In the genomic region with DNA sequence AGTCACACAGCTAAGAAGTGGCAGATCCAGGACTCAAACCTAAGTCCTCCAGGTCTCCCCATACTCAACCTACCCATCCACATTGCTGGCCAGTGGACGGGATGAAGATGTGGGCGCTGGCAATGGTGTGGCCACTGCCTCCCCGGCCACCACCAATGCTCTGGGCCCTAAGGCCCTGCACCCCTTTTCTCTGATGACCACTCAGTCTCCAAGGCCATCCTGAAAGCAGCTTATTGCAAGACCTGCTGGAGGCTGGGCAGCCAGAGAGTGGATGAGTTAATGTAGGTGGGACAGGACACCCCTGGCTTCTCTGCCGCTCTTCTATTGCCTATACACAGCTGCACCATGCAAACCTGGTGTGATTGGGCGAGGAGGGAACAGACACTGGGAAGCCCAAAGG, we compare ENCODE assay signal across 17 cellular contexts.
DNase-seq lines count a peak whose midpoint lies in the region; ATAC-seq and TF ChIP-seq lines count a peak whose summit lies in the region.
"Had no signal": no experiment of that assay in that cellular context is flagged by ENCODE, and none has a peak within 500 bp of the region (broad histone marks: within the 10 kb centered on the region; RNA-seq: fewer than 3 reads in every experiment).

No MANE protein-coding gene starts in this region.

- intact Hi-C loops in left lung (cut with DNase I): no loop called here
- intact Hi-C loops in upper lobe of right lung (cut with DNase I): no loop called here
- intact Hi-C loops in thyroid gland (cut with DNase I): no loop called here

- peaks cover 94% of the 10 kb centered on the region for H3K4me1 Mint-ChIP-seq in activated naive CD4-positive, alpha-beta T cell treated with anti-CD3 and anti-CD28 coated beads, Interleukin-2, amount 50 U/mL, for 24 hours

- H3K9me3 ChIP-seq in left lung (no peaks in the 10 kb centered on the region), upper lobe of right lung (no peaks in the 10 kb centered on the region), thyroid gland (no peaks in the 10 kb centered on the region)
- H3K9me3 ChIP-seq: MG63, right lobe of liver, SK-N-SH had no signal

- H3K9me3 Mint-ChIP-seq in activated naive CD4-positive, alpha-beta T cell treated with anti-CD3 and anti-CD28 coated beads, Interleukin-2, amount 50 U/mL, for 24 hours: no peaks in the 10 kb centered on the region
- H3K9me3 Mint-ChIP-seq: endodermal cell, WTC11 had no signal

- 96 to 100% methylated on average over 5 of the region's 5 CpGs for whole genome bisulfite sequencing in thyroid gland, 2 donors

- ATAC-seq in left lung (no peak), upper lobe of right lung (no peak), GM18868 (IDR thresholded peaks at IDR 0.05; ENCODE audit: unreplicated experiment) (no peak)
- ATAC-seq: PC-3, WTC11 had no signal

- H3K27ac Mint-ChIP-seq in activated naive CD4-positive, alpha-beta T cell treated with anti-CD3 and anti-CD28 coated beads, Interleukin-2, amount 50 U/mL, for 24 hours: peak overlapping the region; percentile 97
- H3K27ac Mint-ChIP-seq: endodermal cell, WTC11 had no signal

- no peak for TF ChIP-seq POLR2A in thyroid gland (IDR thresholded peaks at IDR 0.05)

- H3K4me1 ChIP-seq in left lung (peaks cover 34 to 74% of the 10 kb centered on the region in 2 donors), upper lobe of right lung (peaks cover 47% of the 10 kb centered on the region), thyroid gland (peaks cover 15 to 18% of the 10 kb centered on the region in 2 donors)

- TF ChIP-seq CTCF in left lung (IDR thresholded peaks at IDR 0.05): no peak
- no peak for TF ChIP-seq CTCF in upper lobe of right lung (IDR thresholded peaks at IDR 0.05)
- TF ChIP-seq CTCF in thyroid gland (IDR thresholded peaks at IDR 0.05): no peak

- peaks cover 2% of the 10 kb centered on the region for H3K36me3 Mint-ChIP-seq in activated naive CD4-positive, alpha-beta T cell treated with anti-CD3 and anti-CD28 coated beads, Interleukin-2, amount 50 U/mL, for 24 hours
- H3K36me3 Mint-ChIP-seq: WTC11 had no signal

- no peaks in the 10 kb centered on the region for H3K36me3 ChIP-seq in left lung
- no peaks in the 10 kb centered on the region for H3K36me3 ChIP-seq in upper lobe of right lung
- no peaks in the 10 kb centered on the region for H3K36me3 ChIP-seq in thyroid gland
- H3K36me3 ChIP-seq: MG63, right lobe of liver had no signal

- no peak for DNase-seq in activated naive CD4-positive, alpha-beta T cell treated with Interleukin-2 at 50 U/mL for 16 hours
- peak; percentile 51 to 53 for DNase-seq in activated T-cell treated with anti-CD3 and anti-CD28 coated beads, Interleukin-2, amount 50 U/mL, for 48 hours
- no peak for DNase-seq in left lung
- DNase-seq in upper lobe of right lung: peak; percentile 46
- no peak for DNase-seq in thyroid gland
- DNase-seq in activated effector memory CD4-positive, alpha-beta T cell treated with anti-CD3 and anti-CD28 coated beads, Interleukin-2, amount 50 U/mL, for 16 hours: no peak
- DNase-seq: endodermal cell, mesendoderm, MG63, NCI-H187, NCI-H510A, PC-3, right lobe of liver, SK-N-SH had no signal

- H3K27me3 Mint-ChIP-seq in activated naive CD4-positive, alpha-beta T cell treated with anti-CD3 and anti-CD28 coated beads, Interleukin-2, amount 50 U/mL, for 24 hours: no peaks in the 10 kb centered on the region

- no peaks in the 10 kb centered on the region for H3K27me3 ChIP-seq in left lung
- H3K27me3 ChIP-seq in upper lobe of right lung: no peaks in the 10 kb centered on the region
- no peaks in the 10 kb centered on the region for H3K27me3 ChIP-seq in thyroid gland
- H3K27me3 ChIP-seq: MG63, right lobe of liver had no signal

- H3K27ac ChIP-seq in left lung (peak overlapping the region; percentile 80 to 96), upper lobe of right lung (peak overlapping the region; percentile 84), thyroid gland (no peak overlapping the region)

- H3K4me3 Mint-ChIP-seq in activated naive CD4-positive, alpha-beta T cell treated with anti-CD3 and anti-CD28 coated beads, Interleukin-2, amount 50 U/mL, for 24 hours: peak overlapping the region; percentile 66
- H3K4me3 Mint-ChIP-seq: endodermal cell, WTC11 had no signal

- H3K4me3 ChIP-seq in left lung (no peak overlapping the region), upper lobe of right lung (no peak overlapping the region), thyroid gland (replicated peaks in 1 of 3) (no peak overlapping the region)
- H3K4me3 ChIP-seq: MG63, right lobe of liver had no signal

Comparison
In these comparisons a context has a peak if more than half of its experiments do, and no peak if none do; other contexts are left out.
1. DNase-seq: peak in activated T-cell treated with anti-CD3 and anti-CD28 coated beads, Interleukin-2, amount 50 U/mL, for 48 hours (2 of 2) and upper lobe of right lung (single experiment); none in activated naive CD4-positive, alpha-beta T cell treated with Interleukin-2 at 50 U/mL for 16 hours (single experiment), left lung (0 of 2), thyroid gland (0 of 2) and activated effector memory CD4-positive, alpha-beta T cell treated with anti-CD3 and anti-CD28 coated beads, Interleukin-2, amount 50 U/mL, for 16 hours (single experiment).
2. H3K27ac ChIP-seq: peak in left lung (2 of 2) and upper lobe of right lung (single experiment); none in thyroid gland (0 of 3).